Comparison of ENCODE assay signal across 16 cellular contexts in genomic region chr10:79269443-79269842, GRCh38.
A peak's percentile ranks its signal among the peaks of the same experiment; 100 is the strongest.
DNase-seq lines count a peak whose midpoint lies in the region; ATAC-seq and TF ChIP-seq lines count a peak whose summit lies in the region.
"Had no signal": no experiment of that assay in that cellular context is flagged by ENCODE, and none has a peak within 500 bp of the region (broad histone marks: within the 10 kb centered on the region; RNA-seq: fewer than 3 reads in every experiment).

No MANE protein-coding gene starts in this region.

- H3K27me3 ChIP-seq in left ventricle myocardium inferior (ENCODE audit: low read depth): no peaks in the 10 kb centered on the region
- no peaks in the 10 kb centered on the region for H3K27me3 ChIP-seq in neural cell (ENCODE audit: insufficient read depth, low read depth, low read length)
- H3K27me3 ChIP-seq in vagina: no peaks in the 10 kb centered on the region
- H3K27me3 ChIP-seq: testis had no signal

- H3K36me3 ChIP-seq in left ventricle myocardium inferior (no peaks in the 10 kb centered on the region), neural cell (ENCODE audit: insufficient read depth, low read length) (peaks cover 6% of the 10 kb centered on the region), vagina (no peaks in the 10 kb centered on the region)

- H4K20me1 ChIP-seq in neural cell (ENCODE audit: insufficient read depth): peaks cover 60% of the 10 kb centered on the region

- H3K4me3 ChIP-seq in left ventricle myocardium inferior (no peak overlapping the region), neural cell (ENCODE audit: low read length) (no peak overlapping the region), vagina (no peak overlapping the region)
- H3K4me3 ChIP-seq: testis had no signal

- peaks cover 100% of the 10 kb centered on the region for H3K4me1 ChIP-seq in left ventricle myocardium inferior
- peaks cover 89% of the 10 kb centered on the region for H3K4me1 ChIP-seq in vagina

- no peak for TF ChIP-seq RAD21 in neural cell (conservative IDR thresholded peaks at IDR 0.05)

- TF ChIP-seq POLR2A in vagina (IDR thresholded peaks at IDR 0.05): no peak

- H2AFZ ChIP-seq in neural cell (ENCODE audit: low read depth, low read length): no peak overlapping the region
- H2AFZ ChIP-seq: parathyroid adenoma had no signal

- TF ChIP-seq CTCF in left ventricle myocardium inferior (IDR thresholded peaks at IDR 0.05; ENCODE audit: borderline replicate concordance): no peak
- TF ChIP-seq CTCF in chondrocyte (IDR thresholded peaks at IDR 0.05): no peak
- TF ChIP-seq CTCF in neural cell (IDR thresholded peaks at IDR 0.05; ENCODE audit: poor library complexity, severe bottlenecking): no peak
- no peak for TF ChIP-seq CTCF in vagina (IDR thresholded peaks at IDR 0.05)

- no peaks in the 10 kb centered on the region for H3K9me3 Mint-ChIP-seq in chondrocyte (ENCODE audit: low read depth)
- H3K9me3 Mint-ChIP-seq: effector memory CD8-positive, alpha-beta T cell had no signal

- intact Hi-C loops in left ventricle myocardium inferior (cut with micrococcal nuclease) (no loop called here), Right ventricle myocardium superior (cut with DNase I) (loop anchor here (5.0 kb wide), 1 partner anchor 37 kb away; no protein-coding TSS in a partner anchor), vagina (cut with DNase I) (no loop called here)

- H3F3A ChIP-seq in neural cell (ENCODE audit: insufficient read depth, low read length, poor library complexity, severe bottlenecking): no peaks in the 10 kb centered on the region

- no peak overlapping the region for H3K4me3 Mint-ChIP-seq in chondrocyte (ENCODE audit: unreplicated experiment)
- H3K4me3 Mint-ChIP-seq: effector memory CD8-positive, alpha-beta T cell had no signal

- peaks cover 61% of the 10 kb centered on the region for H3K4me1 Mint-ChIP-seq in chondrocyte (ENCODE audit: low read depth)

- TF ChIP-seq EP300 in neural cell (conservative IDR thresholded peaks at IDR 0.05; ENCODE audit: poor library complexity, severe bottlenecking): no peak

- ATAC-seq in Right ventricle myocardium superior (ENCODE audit: poor library complexity) (no peak), GM21737 (IDR thresholded peaks at IDR 0.05; ENCODE audit: unreplicated experiment) (no peak)
- ATAC-seq: effector memory CD8-positive, alpha-beta T cell had no signal

- peaks cover 85% of the 10 kb centered on the region for H3K79me2 ChIP-seq in neural cell (replicated peaks; ENCODE audit: insufficient read depth, low read length)

- H3K4me2 ChIP-seq in neural cell (ENCODE audit: low read length): no peak overlapping the region

- DNase-seq in left ventricle myocardium inferior: no peak
- DNase-seq in Right ventricle myocardium superior: no peak
- no peak for DNase-seq in chondrocyte (ENCODE audit: low spot score)
- DNase-seq in vagina (ENCODE audit: extremely low spot score in 2 of 2): no peak
- no peak for DNase-seq in D341Med (ENCODE audit: low spot score)
- no peak for DNase-seq in HT-29 (ENCODE audit: low spot score)
- DNase-seq: activated CD4-positive, alpha-beta T cell treated with anti-CD3 and anti-CD28 coated beads, Interleukin-2, amount 50 U/mL, for 1 hour; AML-193; aorta; DMS79; effector memory CD8-positive, alpha-beta T cell; NCI-H748 treated with DMSO at 0.1 percent for 48 hours; testis had no signal

- peak overlapping the region; percentile 48 for H3K9ac ChIP-seq in neural cell (ENCODE audit: low read length)
- H3K9ac ChIP-seq: parathyroid adenoma had no signal

- peak overlapping the region; percentile 49 for H3K27ac Mint-ChIP-seq in chondrocyte (ENCODE audit: unreplicated experiment)

- H3K27me3 Mint-ChIP-seq in chondrocyte (ENCODE audit: low read depth): no peaks in the 10 kb centered on the region
- H3K27me3 Mint-ChIP-seq: effector memory CD8-positive, alpha-beta T cell had no signal

- peaks cover 5% of the 10 kb centered on the region for H3K36me3 Mint-ChIP-seq in chondrocyte (ENCODE audit: low read depth)

- H3K27ac ChIP-seq in left ventricle myocardium inferior (replicated peaks) (peak overlapping the region; percentile 93), neural cell (ENCODE audit: low read length) (peak overlapping the region; percentile 63), vagina (peak overlapping the region; percentile 42)
- H3K27ac ChIP-seq: parathyroid adenoma, testis had no signal

- no peaks in the 10 kb centered on the region for H3K9me3 ChIP-seq in left ventricle myocardium inferior (replicated peaks)
- no peaks in the 10 kb centered on the region for H3K9me3 ChIP-seq in neural cell (ENCODE audit: low read length)
- no peaks in the 10 kb centered on the region for H3K9me3 ChIP-seq in vagina
- H3K9me3 ChIP-seq: testis had no signal

- H3K9me2 ChIP-seq in neural cell (ENCODE audit: insufficient read depth, low read length): no peaks in the 10 kb centered on the region

TF ChIP-seq in neural cell, 6 proteins besides CTCF, POLR2A, EP300 and RAD21:
- TF ChIP-seq MXI1 (conservative IDR thresholded peaks at IDR 0.05; ENCODE audit: poor library complexity, severe bottlenecking) (no peak), POLR2AphosphoS5 (IDR thresholded peaks at IDR 0.05) (no peak), TAF1 (IDR thresholded peaks at IDR 0.05; ENCODE audit: low read depth) (no peak), REST (IDR thresholded peaks at IDR 0.05; ENCODE audit: borderline replicate concordance) (no peak), EZH2 (IDR thresholded peaks at IDR 0.05; ENCODE audit: borderline replicate concordance, insufficient read depth, low read length, poor library complexity, severe bottlenecking) (no peak), SMC3 (conservative IDR thresholded peaks at IDR 0.05; ENCODE audit: poor library complexity) (no peak)

Comparison
In these comparisons a context has a peak if more than half of its experiments do, and no peak if none do; other contexts are left out.
1. H3K27ac ChIP-seq: peak in every context shown above with its lines; median percentile 93 in left ventricle myocardium inferior; 63 in neural cell; 42 in vagina.